In the genomic region with DNA sequence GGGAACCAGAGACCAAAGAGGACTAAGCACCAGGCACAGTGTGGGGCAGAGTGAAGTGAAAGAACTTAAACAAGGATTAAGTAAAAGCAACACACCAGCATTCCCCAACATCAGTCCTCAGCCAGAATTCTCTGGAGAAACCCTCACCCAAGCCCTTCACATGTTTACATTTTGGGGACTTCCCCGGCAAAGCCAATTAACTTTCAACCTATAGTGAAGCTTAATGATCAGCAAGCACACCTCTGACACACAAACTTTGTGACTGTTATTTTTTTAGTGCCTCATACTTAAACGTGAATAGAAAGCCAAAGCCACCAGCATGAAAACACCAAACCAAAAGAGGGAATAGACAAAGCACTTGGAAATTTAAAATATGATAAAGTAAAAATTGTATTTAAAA, we compare ENCODE assay signal across 1 cellular context. TPM values are rescaled to one million over a fixed set of nuclear protein-coding genes. Genes with fewer than 3 reads are reported as not detected.
"Had no signal": no experiment of that assay in that cellular context is flagged by ENCODE, and none has a peak within 500 bp of the region (broad histone marks: within the 10 kb centered on the region; RNA-seq: fewer than 3 reads in every experiment).

No MANE protein-coding gene starts in this region.

RNA-seq across cellular contexts. Expression of gene NUDT2, which starts 55.8 kb away (rescaled TPM):
- total RNA-seq: ascending aorta had no signal
